ENCODE assay signal across 22 cellular contexts in the genomic region with DNA sequence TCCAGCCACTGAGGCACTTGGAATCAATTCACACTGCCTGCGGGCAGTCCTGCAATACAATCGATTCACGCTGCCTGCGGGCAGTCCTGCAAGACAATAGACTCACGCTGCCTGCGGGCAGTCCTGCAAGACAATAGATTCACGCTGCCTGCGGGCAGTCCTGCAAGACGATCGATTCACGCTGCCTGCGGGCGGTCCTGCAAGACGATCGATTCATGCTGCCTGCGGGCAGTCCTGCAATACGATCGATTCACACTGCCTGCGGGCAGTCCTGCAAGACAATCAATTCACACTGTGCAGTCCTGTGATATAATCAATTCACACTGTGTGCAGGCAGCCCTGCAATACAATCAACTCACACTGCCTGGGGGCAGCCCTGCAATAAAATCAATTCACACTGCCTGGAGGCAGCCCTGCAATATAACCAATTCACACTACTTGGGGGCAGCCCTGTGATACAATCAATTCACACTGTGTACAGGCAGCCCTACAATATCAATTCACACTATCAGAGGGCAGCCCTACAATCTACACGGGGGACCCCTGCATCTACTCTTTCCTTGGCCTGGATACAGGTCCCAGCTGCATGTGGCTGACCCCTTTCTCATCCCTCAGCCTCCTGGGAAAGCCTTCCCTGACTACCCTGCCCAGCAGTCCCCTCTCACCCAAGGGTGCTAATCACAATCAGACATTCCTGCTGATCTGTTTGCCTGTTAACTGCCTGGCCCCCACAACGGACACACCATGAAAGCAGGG. TPM values are rescaled to one million over a fixed set of nuclear protein-coding genes. Genes with fewer than 3 reads are reported as not detected.
DNase-seq lines count a peak whose midpoint lies in the region; ATAC-seq, FAIRE-seq and TF ChIP-seq lines count a peak whose summit lies in the region.
"Had no signal": no experiment of that assay in that cellular context is flagged by ENCODE, and none has a peak within 500 bp of the region (broad histone marks: within the 10 kb centered on the region; RNA-seq: fewer than 3 reads in every experiment).

No MANE protein-coding gene starts in this region.

- TF ChIP-seq CTCF in astrocyte (IDR thresholded peaks at IDR 0.05; ENCODE audit: insufficient read depth, low read depth, low read length): no peak

- no peak overlapping the region for H2BK12ac ChIP-seq in trophoblast cell (ENCODE audit: low read length)

- in situ Hi-C loops in G401 (cut with HindIII; ENCODE audit: low sequenced_read_pairs): no loop called here

- peaks cover 2% of the 10 kb centered on the region for H3K36me3 Mint-ChIP-seq in astrocyte (ENCODE audit: low read depth, unreplicated experiment)

- peaks cover 2% of the 10 kb centered on the region for H3K4me1 Mint-ChIP-seq in astrocyte (ENCODE audit: low read depth, unreplicated experiment)

- no peak for FAIRE-seq in astrocyte (lab: Jason Lieb, UNC)
- FAIRE-seq: H54 had no signal

- no peaks in the 10 kb centered on the region for H3K9me3 Mint-ChIP-seq in astrocyte (ENCODE audit: unreplicated experiment)
- H3K9me3 Mint-ChIP-seq: CD4-positive, alpha-beta T cell had no signal

- no CpG with 5 or more reads among the region's 21 CpGs for WGBS in trophoblast cell (ENCODE audit: extremely low coverage, insufficient coverage, insufficient read length)

- DNase-seq in cardiac septum (ENCODE audit: low spot score) (peak; percentile 22), left cardiac atrium (no peak), astrocyte (ENCODE audit: low read depth) (no peak), trophoblast cell (no peak), KG1 (lab: John Stamatoyannopoulos, UW) (no peak), HPDE6-E6E7 (ENCODE audit: extremely low spot score) (no peak), NCI-H187 (lab: John Stamatoyannopoulos, UW) (no peak), G401 (ENCODE audit: low spot score) (no peak)
- DNase-seq: BE2C; Calu3; CD4-positive, alpha-beta T cell; DMS53; MV-4-11; NCI-H1694 treated with DMSO at 0.1 percent for 48 hours; NCI-H2107; NCI-H510A; NCI-H774; OCI-M1; SHP77 treated with DMSO at 0.1 percent for 48 hours; SK-N-SH had no signal

- H3K18ac ChIP-seq in trophoblast cell (ENCODE audit: low read length): peak overlapping the region; percentile 25

- H3K79me1 ChIP-seq in trophoblast cell (ENCODE audit: low read length): no peaks in the 10 kb centered on the region

- H3K4me1 ChIP-seq in astrocyte (ENCODE audit: insufficient read depth, low read length) (no peaks in the 10 kb centered on the region), trophoblast cell (ENCODE audit: control insufficient read depth in 1 of 2, insufficient read depth in 2 of 2, low read length in 2 of 2) (peaks cover 0 to 5% of the 10 kb centered on the region in 2 experiments)
- H3K4me1 ChIP-seq: BE2C had no signal

- no peak overlapping the region for H3K27ac ChIP-seq in astrocyte (ENCODE audit: low read depth, low read length)
- H3K27ac ChIP-seq in trophoblast cell (ENCODE audit: low read depth, low read length): no peak overlapping the region
- H3K27ac ChIP-seq: KMS-11 had no signal

- no peak overlapping the region for H2BK5ac ChIP-seq in trophoblast cell (ENCODE audit: low read depth, low read length, poor library complexity)

- H3K36me3 ChIP-seq in astrocyte (ENCODE audit: insufficient read depth, low read length) (no peaks in the 10 kb centered on the region), trophoblast cell (ENCODE audit: control insufficient read depth in 1 of 2, insufficient read depth in 2 of 2, low read length in 2 of 2) (peaks cover 32 to 33% of the 10 kb centered on the region in 2 experiments)

- intact Hi-C loops in cardiac septum (cut with DNase I) (no loop called here), left cardiac atrium (cut with DNase I) (no loop called here)

- H3K4ac ChIP-seq in trophoblast cell (ENCODE audit: low read depth, low read length): peak overlapping the region; percentile 61

- H3K27ac Mint-ChIP-seq in astrocyte (ENCODE audit: unreplicated experiment): no peak overlapping the region
- H3K27ac Mint-ChIP-seq: CD4-positive, alpha-beta T cell had no signal

- H3K27me3 Mint-ChIP-seq in astrocyte (ENCODE audit: low read depth, unreplicated experiment): no peaks in the 10 kb centered on the region
- H3K27me3 Mint-ChIP-seq: CD4-positive, alpha-beta T cell had no signal

- H2AFZ ChIP-seq in astrocyte (ENCODE audit: low read depth, low read length) (no peak overlapping the region), trophoblast cell (ENCODE audit: insufficient read depth, low read length, poor library complexity) (no peak overlapping the region)

- H2BK120ac ChIP-seq in trophoblast cell (ENCODE audit: insufficient read depth, low read length, poor library complexity): no peak overlapping the region

- no peak overlapping the region for H2AK5ac ChIP-seq in trophoblast cell (ENCODE audit: low read length)

- no peak for ATAC-seq in left cardiac atrium

- H4K91ac ChIP-seq in trophoblast cell (ENCODE audit: low read depth, low read length): no peak overlapping the region

- H3K9ac ChIP-seq in astrocyte (ENCODE audit: low read length) (no peak overlapping the region), trophoblast cell (ENCODE audit: low read length) (no peak overlapping the region)
- H3K9ac ChIP-seq: KMS-11, SK-N-SH had no signal

- peaks cover 84% of the 10 kb centered on the region for H4K20me1 ChIP-seq in astrocyte (ENCODE audit: insufficient read depth, low read length)

- H3K4me3 Mint-ChIP-seq in astrocyte (ENCODE audit: unreplicated experiment): peak overlapping the region; percentile 11
- H3K4me3 Mint-ChIP-seq: CD4-positive, alpha-beta T cell had no signal

- H3K27me3 ChIP-seq in astrocyte (ENCODE audit: insufficient read depth, low read length) (no peaks in the 10 kb centered on the region), trophoblast cell (ENCODE audit: insufficient read depth, low read length) (no peaks in the 10 kb centered on the region)
- H3K27me3 ChIP-seq: BE2C had no signal

- no peak overlapping the region for H3K23ac ChIP-seq in trophoblast cell (ENCODE audit: low read length)

- H3K4me2 ChIP-seq in astrocyte (ENCODE audit: low read length) (no peak overlapping the region), trophoblast cell (ENCODE audit: low read length) (no peak overlapping the region)
- H3K4me2 ChIP-seq: KMS-11, SK-N-SH had no signal

- peaks cover 85% of the 10 kb centered on the region for H3K79me2 ChIP-seq in astrocyte (ENCODE audit: insufficient read depth, low read length)
- peaks cover 41% of the 10 kb centered on the region for H3K79me2 ChIP-seq in trophoblast cell (ENCODE audit: control insufficient read depth, insufficient read depth, low read length, poor library complexity)

- no peak overlapping the region for H3K14ac ChIP-seq in trophoblast cell (ENCODE audit: low read length)

- H3K4me3 ChIP-seq in astrocyte (ENCODE audit: insufficient read depth, low read depth, low read length): no peak overlapping the region
- H3K4me3 ChIP-seq in trophoblast cell (ENCODE audit: low read depth, low read length): no peak overlapping the region

- no peak overlapping the region for H4K12ac ChIP-seq in trophoblast cell (ENCODE audit: low read depth, low read length)

- no peak overlapping the region for H4K8ac ChIP-seq in trophoblast cell (ENCODE audit: low read depth, low read length)

- no peaks in the 10 kb centered on the region for H3K9me3 ChIP-seq in astrocyte (ENCODE audit: insufficient read depth, low read depth, low read length)
- H3K9me3 ChIP-seq in trophoblast cell (ENCODE audit: insufficient read depth, low read depth, low read length): peaks cover 2% of the 10 kb centered on the region
- H3K9me3 ChIP-seq: SK-N-SH had no signal

RNA-seq across cellular contexts. Expression of gene TAF4, which starts 10.4 kb away (rescaled TPM):
- total RNA-seq in cardiac septum (13.6 TPM), left cardiac atrium (1 to 10 TPM; 8.8 to 9.3 TPM), astrocyte (11.8 and 12.6 TPM in 2 replicates)
- polyA plus RNA-seq in trophoblast cell (2013): 49.8 TPM in 2 replicates
- total RNA-seq in G401 (2014; rRNA removed; shearing (Covaris generic)): 8.2 and 13.8 TPM in 2 replicates
